8 cellular contexts compared by ENCODE assay signal in the genomic region with DNA sequence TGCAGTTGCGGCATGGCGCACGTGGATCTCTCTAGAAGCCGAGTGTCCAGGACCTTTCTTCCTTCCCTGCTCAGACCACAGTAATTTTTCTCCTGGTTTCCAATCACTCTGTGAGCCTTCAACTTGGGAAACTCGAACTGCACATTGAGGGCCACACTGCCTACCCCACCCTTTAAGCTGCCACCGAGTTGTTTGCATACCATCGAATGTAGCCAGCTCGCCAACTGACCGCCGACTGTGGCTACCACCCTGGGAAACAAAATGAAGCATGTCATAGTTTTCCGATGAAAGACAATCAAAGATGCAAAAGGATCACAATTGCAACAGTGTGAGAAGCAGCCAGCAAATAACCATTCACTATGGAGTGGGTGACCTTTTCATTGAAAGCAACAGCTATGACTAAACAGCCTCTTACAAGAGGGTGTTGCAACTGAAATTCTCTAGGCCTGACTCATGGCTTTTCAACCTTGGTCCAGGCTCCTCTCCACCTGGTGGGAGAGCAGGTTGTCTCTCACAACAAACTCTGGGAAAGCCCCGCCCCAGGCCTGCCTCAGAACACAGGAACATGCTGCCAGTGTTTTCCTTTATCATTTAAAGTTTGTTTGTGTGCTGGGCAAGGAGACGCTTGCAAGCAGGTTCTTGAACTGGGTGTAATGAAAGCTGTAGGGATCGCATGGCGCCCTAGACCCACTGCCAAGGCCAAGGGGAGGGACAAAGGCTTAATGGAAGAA.
DNase-seq lines count a peak whose midpoint lies in the region; ATAC-seq, FAIRE-seq and TF ChIP-seq lines count a peak whose summit lies in the region.

No MANE protein-coding gene starts in this region.

- no peaks in the 10 kb centered on the region for H3K9me3 Mint-ChIP-seq in activated naive CD4-positive, alpha-beta T cell treated with anti-CD3 and anti-CD28 coated beads for 36 hours
- no peaks in the 10 kb centered on the region for H3K9me3 Mint-ChIP-seq in naive thymus-derived CD4-positive, alpha-beta T cell

- no peaks in the 10 kb centered on the region for H3K36me3 ChIP-seq in kidney (ENCODE audit: control insufficient read depth in 1 of 2, insufficient read depth in 2 of 2, low read length in 2 of 2)
- H3K36me3 ChIP-seq in naive thymus-derived CD4-positive, alpha-beta T cell (ENCODE audit: control insufficient read depth in 2 of 3, insufficient read depth in 3 of 3, low read length in 3 of 3): no peaks in the 10 kb centered on the region

- intact Hi-C loops in activated naive CD4-positive, alpha-beta T cell treated with anti-CD3 and anti-CD28 coated beads for 36 hours (cut with micrococcal nuclease): no loop called here
- intact Hi-C loops in kidney (cut with DNase I): no loop called here
- intact Hi-C loops in naive thymus-derived CD4-positive, alpha-beta T cell (cut with micrococcal nuclease): no loop called here

- no peaks in the 10 kb centered on the region for H3K27me3 ChIP-seq in naive thymus-derived CD4-positive, alpha-beta T cell (ENCODE audit: control insufficient read depth in 2 of 2, insufficient read depth in 2 of 2, low read length in 2 of 2)

- CTCF ChIA-PET in activated naive CD4-positive, alpha-beta T cell treated with anti-CD3 and anti-CD28 coated beads for 36 hours (lab: Charles Lee): no interaction called here
- CTCF ChIA-PET in naive thymus-derived CD4-positive, alpha-beta T cell (lab: Charles Lee): no interaction called here

- H3K4me1 Mint-ChIP-seq in activated naive CD4-positive, alpha-beta T cell treated with anti-CD3 and anti-CD28 coated beads for 36 hours (ENCODE audit: low read depth): peaks cover 2% of the 10 kb centered on the region
- H3K4me1 Mint-ChIP-seq in naive thymus-derived CD4-positive, alpha-beta T cell: peaks cover 0 to 2% (median 0%) of the 10 kb centered on the region in 7 donors

- H3K27me3 Mint-ChIP-seq in activated naive CD4-positive, alpha-beta T cell treated with anti-CD3 and anti-CD28 coated beads for 36 hours (ENCODE audit: low read depth): peaks cover 2% of the 10 kb centered on the region
- H3K27me3 Mint-ChIP-seq in naive thymus-derived CD4-positive, alpha-beta T cell: peaks cover 0 to 16% (median 0%) of the 10 kb centered on the region in 5 donors

- no peak overlapping the region for H3K4me3 ChIP-seq in kidney (ENCODE audit: low read length in 2 of 2)
- H3K4me3 ChIP-seq in naive thymus-derived CD4-positive, alpha-beta T cell (ENCODE audit: low read length): no peak overlapping the region

- peak; percentile 45 for DNase-seq in activated naive CD4-positive, alpha-beta T cell treated with anti-CD3 and anti-CD28 coated beads for 36 hours
- DNase-seq in activated naive CD4-positive, alpha-beta T cell (lab: John Stamatoyannopoulos, UW): no peak
- DNase-seq in amniotic epithelial cell (ENCODE audit: low read depth) (peak; percentile 97), kidney (peak; percentile 93), ureter (ENCODE audit: low spot score) (peak; percentile 85)
- no peak for DNase-seq in naive thymus-derived CD4-positive, alpha-beta T cell
- DNase-seq in activated CD4-positive, CD25-positive, alpha-beta regulatory T cell treated with anti-CD3 and anti-CD28 coated beads, Interleukin-2, amount 50 U/mL, for 72 hours: no peak

- peak overlapping the region; percentile 20 to 39 for H3K27ac ChIP-seq in kidney (ENCODE audit: low read depth in 2 of 2, low read length in 2 of 2)
- no peak overlapping the region for H3K27ac ChIP-seq in naive thymus-derived CD4-positive, alpha-beta T cell (ENCODE audit: low read depth, low read length)

- no peaks in the 10 kb centered on the region for H3K9me3 ChIP-seq in kidney (ENCODE audit: control insufficient read depth in 1 of 2, low read length in 2 of 2)
- no peaks in the 10 kb centered on the region for H3K9me3 ChIP-seq in naive thymus-derived CD4-positive, alpha-beta T cell (ENCODE audit: control insufficient read depth in 2 of 3, low read length in 3 of 3)

- H3K4me3 Mint-ChIP-seq in activated naive CD4-positive, alpha-beta T cell treated with anti-CD3 and anti-CD28 coated beads for 36 hours: no peak overlapping the region
- no peak overlapping the region for H3K4me3 Mint-ChIP-seq in naive thymus-derived CD4-positive, alpha-beta T cell

- ATAC-seq in naive thymus-derived CD4-positive, alpha-beta T cell: no peak
- no peak for ATAC-seq in GM18517 (IDR thresholded peaks at IDR 0.05; ENCODE audit: unreplicated experiment)

- peak; percentile 6 for TF ChIP-seq CTCF in kidney (IDR thresholded peaks at IDR 0.05; ENCODE audit: borderline replicate concordance, extremely low read depth, insufficient read depth)

- peak; percentile 39 for FAIRE-seq in kidney (lab: Jason Lieb, UNC)

- H3K9ac ChIP-seq in kidney (ENCODE audit: low read length in 2 of 2): no peak overlapping the region

- no peaks in the 10 kb centered on the region for H3K36me3 Mint-ChIP-seq in activated naive CD4-positive, alpha-beta T cell treated with anti-CD3 and anti-CD28 coated beads for 36 hours (ENCODE audit: low read depth)
- no peaks in the 10 kb centered on the region for H3K36me3 Mint-ChIP-seq in naive thymus-derived CD4-positive, alpha-beta T cell

- no peak overlapping the region for H3K27ac Mint-ChIP-seq in activated naive CD4-positive, alpha-beta T cell treated with anti-CD3 and anti-CD28 coated beads for 36 hours
- no peak overlapping the region for H3K27ac Mint-ChIP-seq in naive thymus-derived CD4-positive, alpha-beta T cell

- POLR2A ChIA-PET in naive thymus-derived CD4-positive, alpha-beta T cell (lab: Charles Lee): no interaction called here

- peaks cover 6 to 13% of the 10 kb centered on the region in 2 donors for H3K4me1 ChIP-seq in kidney (ENCODE audit: control insufficient read depth in 1 of 2, insufficient read depth in 1 of 2, low read depth in 1 of 2, low read length in 2 of 2)
- H3K4me1 ChIP-seq in naive thymus-derived CD4-positive, alpha-beta T cell (ENCODE audit: control insufficient read depth in 2 of 2, insufficient read depth in 2 of 2, low read length in 2 of 2): no peaks in the 10 kb centered on the region

Comparison
In these comparisons a context has a peak if more than half of its experiments do, and no peak if none do; other contexts are left out.
1. DNase-seq: peak in activated naive CD4-positive, alpha-beta T cell treated with anti-CD3 and anti-CD28 coated beads for 36 hours (single experiment), amniotic epithelial cell (single experiment), kidney (single experiment) and ureter (single experiment); none in activated naive CD4-positive, alpha-beta T cell (0 of 4), naive thymus-derived CD4-positive, alpha-beta T cell (0 of 9) and activated CD4-positive, CD25-positive, alpha-beta regulatory T cell treated with anti-CD3 and anti-CD28 coated beads, Interleukin-2, amount 50 U/mL, for 72 hours (single experiment).